ENCODE assay signal across 10 cellular contexts in genomic region chr10:73857446-73857845, GRCh38. TPM values are rescaled to one million over a fixed set of nuclear protein-coding genes. Genes with fewer than 3 reads are reported as not detected.
DNase-seq lines count a peak whose midpoint lies in the region; ATAC-seq and TF ChIP-seq lines count a peak whose summit lies in the region.
"Had no signal": no experiment of that assay in that cellular context is flagged by ENCODE, and none has a peak within 500 bp of the region (broad histone marks: within the 10 kb centered on the region; RNA-seq: fewer than 3 reads in every experiment).

No MANE protein-coding gene starts in this region.

- no peak overlapping the region for H3K4me2 ChIP-seq in smooth muscle cell

- peaks cover 13 to 99% (median 21%) of the 10 kb centered on the region in 3 donors for H3K36me3 ChIP-seq in esophagus squamous epithelium
- no peaks in the 10 kb centered on the region for H3K36me3 ChIP-seq in smooth muscle cell (ENCODE audit: low read depth)

- H3K4me3 ChIP-seq in esophagus squamous epithelium (no peak overlapping the region), smooth muscle cell (no peak overlapping the region)
- H3K4me3 ChIP-seq: SJSA1 had no signal

- H3K27me3 ChIP-seq in esophagus squamous epithelium, result no peaks in the 10 kb centered on the region
- H3K27me3 ChIP-seq in smooth muscle cell (ENCODE audit: low read depth), result no peaks in the 10 kb centered on the region
- H3K27me3 ChIP-seq: SJSA1 had no signal

- H3K9ac ChIP-seq in smooth muscle cell (ENCODE audit: low read depth), result no peak overlapping the region

- in situ Hi-C loops in G401 (cut with HindIII; ENCODE audit: low sequenced_read_pairs), result no loop called here

- ATAC-seq in GM21423 (IDR thresholded peaks at IDR 0.05; ENCODE audit: unreplicated experiment) (peak; percentile 58), GM18511 (IDR thresholded peaks at IDR 0.05; ENCODE audit: unreplicated experiment) (no peak)

- WGBS in esophagus squamous epithelium, 2 donors, result 62 to 93% methylated on average over 9 to 10 of the region's 10 CpGs
- 94% methylated on average over 10 of the region's 10 CpGs for WGBS in smooth muscle cell (ENCODE audit: low lambda C conversion rate)

- no peaks in the 10 kb centered on the region for H3K79me2 ChIP-seq in smooth muscle cell (ENCODE audit: low read depth)

- no peaks in the 10 kb centered on the region for H3K9me3 ChIP-seq in esophagus squamous epithelium
- no peaks in the 10 kb centered on the region for H3K9me3 ChIP-seq in smooth muscle cell (replicated peaks; ENCODE audit: low read depth)
- H3K9me3 ChIP-seq: SJSA1 had no signal

- peak overlapping the region in 3 of 4 donors; percentile 46 to 82 (median 47) for H3K27ac ChIP-seq in esophagus squamous epithelium
- no peak overlapping the region for H3K27ac ChIP-seq in smooth muscle cell (ENCODE audit: low read depth)
- H3K27ac ChIP-seq: SJSA1 had no signal

- DNase-seq in A172 (ENCODE audit: low spot score) (peak; percentile 78), T1000 (lab: John Stamatoyannopoulos, UW) (peak; percentile 55), esophagus squamous epithelium (lab: John Stamatoyannopoulos, UW) (no peak), G401 (ENCODE audit: low spot score) (no peak), smooth muscle cell (lab: John Stamatoyannopoulos, UW; ENCODE audit: unreplicated experiment) (no peak), SW 1271 (lab: John Stamatoyannopoulos, UW) (no peak)
- DNase-seq: Calu3 had no signal

- TF ChIP-seq CTCF in esophagus squamous epithelium (IDR thresholded peaks at IDR 0.05) (no peak), smooth muscle cell (IDR thresholded peaks at IDR 0.05; ENCODE audit: borderline replicate concordance, insufficient read depth, poor library complexity, severe bottlenecking) (no peak)

- no peak for TF ChIP-seq POLR2A in esophagus squamous epithelium (IDR thresholded peaks at IDR 0.05)

- H3F3A ChIP-seq in smooth muscle cell (ENCODE audit: low read depth), result no peaks in the 10 kb centered on the region

- H2AFZ ChIP-seq in smooth muscle cell (ENCODE audit: low read depth), result no peak overlapping the region

- peaks cover 4% of the 10 kb centered on the region for H4K20me1 ChIP-seq in smooth muscle cell (ENCODE audit: low read depth)

- H3K4me1 ChIP-seq in esophagus squamous epithelium (peaks cover 0 to 75% (median 0%) of the 10 kb centered on the region in 3 donors), smooth muscle cell (ENCODE audit: low read depth) (no peaks in the 10 kb centered on the region)

- intact Hi-C loops in esophagus squamous epithelium (cut with DNase I), result no loop called here

RNA-seq across cellular contexts. Expression of gene CAMK2G, which starts 16.9 kb away (rescaled TPM):
- total RNA-seq in A172 (2014; rRNA removed; shearing (Covaris generic)), result 36.6 and 38.5 TPM in 2 replicates
- total RNA-seq in esophagus squamous epithelium, result 10 to 100 TPM; 15.5 to 37.0 (median 28.6) TPM
- total RNA-seq in G401 (2014; rRNA removed; shearing (Covaris generic)), result 9.0 and 11.8 TPM in 2 replicates
- 10.5 and 10.8 TPM in 2 replicates for total RNA-seq in smooth muscle cell
- polyA plus RNA-seq in smooth muscle cell, result 2.2 and 4.0 TPM in 2 replicates

RNA-seq across cellular contexts. Expression of gene NDST2, which starts 46.0 kb away (rescaled TPM):
- 12.2 and 13.5 TPM in 2 replicates for total RNA-seq in A172 (2014; rRNA removed; shearing (Covaris generic))
- total RNA-seq in esophagus squamous epithelium (10 to 100 TPM; 20.6 to 30.3 (median 22.3) TPM), smooth muscle cell (12.4 and 13.3 TPM in 2 replicates)
- total RNA-seq in G401 (2014; rRNA removed; shearing (Covaris generic)), result 3.7 and 6.9 TPM in 2 replicates
- polyA plus RNA-seq in smooth muscle cell, result 11.1 and 15.2 TPM in 2 replicates

RNA-seq across cellular contexts. Expression of gene PLAU, which starts 53.5 kb away (rescaled TPM):
- 6.7 and 8.9 TPM in 2 replicates for total RNA-seq in A172 (2014; rRNA removed; shearing (Covaris generic))
- total RNA-seq in esophagus squamous epithelium, result 10 to 100 TPM in 2 of 4 donors, 1 to 10 TPM in 2; 8.8 to 15.9 (median 11.9) TPM
- total RNA-seq in G401 (2014; rRNA removed; shearing (Covaris generic)), result 124 and 143 TPM in 2 replicates
- 4.1 and 10.7 TPM in 2 replicates for total RNA-seq in smooth muscle cell
- polyA plus RNA-seq in smooth muscle cell, result 9.2 and 28.9 TPM in 2 replicates

Comparison
In these comparisons a context has a peak if more than half of its experiments do, and no peak if none do; other contexts are left out.
1. DNase-seq: peak in A172 (single experiment) and T1000 (single experiment); none in esophagus squamous epithelium (single experiment), G401 (single experiment), smooth muscle cell (single experiment) and SW 1271 (0 of 2).